21 cellular contexts compared by ENCODE assay signal in the genomic region with DNA sequence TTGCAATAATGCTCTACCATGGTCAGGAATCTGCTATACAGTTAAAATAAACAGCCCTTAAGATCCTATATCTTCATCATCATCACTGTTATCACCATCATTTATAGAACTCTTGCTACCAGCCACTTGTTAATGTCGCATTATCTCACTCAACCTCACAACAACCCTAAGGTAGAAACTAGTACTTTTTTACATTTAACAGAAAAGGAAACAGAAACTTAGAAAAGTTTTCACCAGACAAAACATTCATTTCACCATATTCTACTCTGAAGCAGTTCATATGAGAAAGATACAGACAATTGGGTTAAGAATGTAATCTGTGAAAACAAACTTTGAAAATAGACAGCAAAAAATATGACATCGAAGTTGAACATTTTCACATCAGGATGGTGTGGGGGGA.
"Had no signal": no experiment of that assay in that cellular context is flagged by ENCODE, and none has a peak within 500 bp of the region (broad histone marks: within the 10 kb centered on the region; RNA-seq: fewer than 3 reads in every experiment).

No MANE protein-coding gene starts in this region.

- H3K36me3 ChIP-seq: heart left ventricle, neutrophil, right lobe of liver, suprapubic skin, thyroid gland had no signal

- H3K27me3 ChIP-seq: dorsolateral prefrontal cortex, heart left ventricle, neutrophil, right lobe of liver, suprapubic skin, thyroid gland had no signal

- DNase-seq: dorsolateral prefrontal cortex; effector CD8-positive, alpha-beta T cell; heart left ventricle; hypothalamus; islet precursor cell; mammary epithelial cell; mucosa of descending colon; naive thymus-derived CD8-positive, alpha-beta T cell; psoas muscle; retina; right lobe of liver; stimulated activated CD4-positive, alpha-beta T cell treated with anti-CD3 and anti-CD28 coated beads, Interleukin-4, amount 100 ng/mL, for 1 hour; stimulated activated CD8-positive, alpha-beta memory T cell treated with anti-CD3 and anti-CD28 coated beads, Interleukin-4, amount 100 ng/mL, for 48 hours; stimulated activated naive CD8-positive, alpha-beta T cell treated with anti-CD3 and anti-CD28 coated beads, Interleukin-15, Interleukin-2, amounts not matched to agents 100 U/mL and 50 U/mL, for 24 hours; thyroid gland had no signal

- FAIRE-seq: frontal cortex, urothelium cell line had no signal

- ATAC-seq: heart left ventricle; left lobe of liver; mucosa of descending colon; naive thymus-derived CD8-positive, alpha-beta T cell; psoas muscle; right lobe of liver; stimulated activated effector memory CD8-positive, alpha-beta T cell treated with anti-CD3 and anti-CD28 coated beads, Interleukin-12 subunit alpha, Interleukin-12 subunit beta, amount 100 ng/mL, for 72 hours; stimulated activated naive CD8-positive, alpha-beta T cell treated with anti-CD3 and anti-CD28 coated beads, Interleukin-15, Interleukin-2, amounts not matched to agents 100 U/mL and 50 U/mL, for 24 hours had no signal

- H3K4me3 ChIP-seq: dorsolateral prefrontal cortex, heart left ventricle, mucosa of descending colon, psoas muscle, right lobe of liver, suprapubic skin, thyroid gland had no signal

- H3K9me3 ChIP-seq: heart left ventricle, mucosa of descending colon, neutrophil, psoas muscle, right lobe of liver, suprapubic skin, thyroid gland had no signal

- H3K4me1 ChIP-seq: heart left ventricle, psoas muscle, right lobe of liver, suprapubic skin had no signal

- H3K27ac ChIP-seq: dorsolateral prefrontal cortex, heart left ventricle, neutrophil, psoas muscle, right lobe of liver, suprapubic skin, thyroid gland had no signal
